ENCODE assay signal across 25 cellular contexts in the genomic region with DNA sequence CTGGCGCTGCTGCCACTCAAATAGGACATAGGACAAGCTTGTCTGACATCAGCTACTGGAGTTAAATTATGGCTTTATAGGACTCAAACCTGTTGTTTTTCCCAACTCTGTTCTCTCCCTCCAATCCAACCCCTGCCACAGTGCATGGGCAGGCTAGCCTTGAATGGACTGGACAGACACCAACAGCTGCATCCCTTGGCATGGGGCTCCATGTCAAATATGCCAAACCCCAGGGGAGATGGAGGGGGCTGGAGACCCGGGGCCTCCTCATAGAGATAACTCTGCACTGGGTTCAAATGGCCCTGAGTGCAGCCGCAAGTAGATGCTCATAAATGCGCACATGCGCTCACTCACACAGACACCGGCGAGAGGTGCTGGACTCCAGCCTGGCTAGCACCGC. TPM values are rescaled to one million over a fixed set of nuclear protein-coding genes. Genes with fewer than 3 reads are reported as not detected.
"Had no signal": no experiment of that assay in that cellular context is flagged by ENCODE, and none has a peak within 500 bp of the region (broad histone marks: within the 10 kb centered on the region; RNA-seq: fewer than 3 reads in every experiment).

No MANE protein-coding gene starts in this region.

- H3K9me3 Mint-ChIP-seq: activated naive CD4-positive, alpha-beta T cell treated with anti-CD3 and anti-CD28 coated beads for 36 hours; activated naive CD8-positive, alpha-beta T cell treated with anti-CD3 and anti-CD28 coated beads, Interleukin-2, amount 10 ng/mL, durations not matched to agents 7 days and 5 days; central memory CD8-positive, alpha-beta T cell; naive thymus-derived CD8-positive, alpha-beta T cell; WTC11 had no signal

- H3K4me3 Mint-ChIP-seq: activated naive CD4-positive, alpha-beta T cell treated with anti-CD3 and anti-CD28 coated beads for 36 hours; activated naive CD8-positive, alpha-beta T cell treated with anti-CD3 and anti-CD28 coated beads, Interleukin-2, amount 10 ng/mL, durations not matched to agents 7 days and 5 days; central memory CD8-positive, alpha-beta T cell; naive thymus-derived CD8-positive, alpha-beta T cell; WTC11 had no signal

- H3K27me3 Mint-ChIP-seq: activated naive CD8-positive, alpha-beta T cell treated with anti-CD3 and anti-CD28 coated beads, Interleukin-2, amount 10 ng/mL, durations not matched to agents 7 days and 5 days; central memory CD8-positive, alpha-beta T cell; naive thymus-derived CD8-positive, alpha-beta T cell had no signal

- H3K9ac ChIP-seq: SK-N-SH had no signal

- H3K9me2 ChIP-seq: SK-N-SH had no signal

- H3K27ac Mint-ChIP-seq: activated naive CD4-positive, alpha-beta T cell treated with anti-CD3 and anti-CD28 coated beads for 36 hours; activated naive CD8-positive, alpha-beta T cell treated with anti-CD3 and anti-CD28 coated beads, Interleukin-2, amount 10 ng/mL, durations not matched to agents 7 days and 5 days; WTC11 had no signal

- H3K36me3 ChIP-seq: breast epithelium, colonic mucosa had no signal

- H3K27me3 ChIP-seq: breast epithelium, colonic mucosa, esophagus squamous epithelium, gastrocnemius medialis, heart right ventricle, pancreas, upper lobe of left lung had no signal

- H3K27ac ChIP-seq: gastrocnemius medialis, heart right ventricle, upper lobe of left lung had no signal

- H3K4me3 ChIP-seq: breast epithelium, colonic mucosa, esophagus squamous epithelium, gastrocnemius medialis, heart right ventricle, pancreas, skin epidermis, upper lobe of left lung had no signal

- ATAC-seq: gastrocnemius medialis; heart right ventricle; left colon; naive thymus-derived CD8-positive, alpha-beta T cell; pancreas; right cardiac atrium; WTC11 had no signal

- DNase-seq: activated CD4-positive, alpha-beta T cell treated with anti-CD3 and anti-CD28 coated beads, Interleukin-2, amount 50 U/mL, for 48 hours; activated CD8-positive, alpha-beta memory T cell treated with anti-CD3 and anti-CD28 coated beads, Interleukin-2, amount 50 U/mL, for 48 hours; activated naive CD4-positive, alpha-beta T cell treated with anti-CD3 and anti-CD28 coated beads for 36 hours; activated naive CD8-positive, alpha-beta T cell treated with anti-CD3 and anti-CD28 coated beads, Interleukin-2, amount 10 ng/mL, durations not matched to agents 7 days and 5 days; activated T-cell treated with anti-CD3 and anti-CD28 coated beads, Interleukin-2, amount 50 U/mL, for 48 hours; amniotic stem cell; colonic mucosa; esophagus squamous epithelium; gastrocnemius medialis; heart right ventricle; left colon; mesendoderm; naive thymus-derived CD8-positive, alpha-beta T cell; pancreas; SK-N-SH; stimulated activated CD4-positive, alpha-beta T cell treated with anti-CD3 and anti-CD28 coated beads, Interleukin-15, amount 100 ng/mL, for 24 hours; stimulated activated naive CD4-positive, alpha-beta T cell had no signal

- H3K4me2 ChIP-seq: SK-N-SH had no signal

- H3K9me3 ChIP-seq: breast epithelium, colonic mucosa, esophagus squamous epithelium, gastrocnemius medialis, heart right ventricle, pancreas, SK-N-SH, upper lobe of left lung had no signal

RNA-seq across cellular contexts. Expression of gene CD5, which starts 28.9 kb away (rescaled TPM):
- total RNA-seq: pulmonary artery endothelial cell had no signal
- polyA plus RNA-seq: keratinocyte, SK-N-SH had no signal
